8 cellular contexts compared by ENCODE assay signal in genomic region chr6:37160922-37161778, GRCh38. TPM values are rescaled to one million over a fixed set of nuclear protein-coding genes. Genes with fewer than 3 reads are reported as not detected.
DNase-seq lines count a peak whose midpoint lies in the region; ATAC-seq, FAIRE-seq and TF ChIP-seq lines count a peak whose summit lies in the region.

No MANE protein-coding gene starts in this region.

- CTCF ChIA-PET in A549 (lab: Yijun Ruan, JAX): interaction anchor here (0.7 to 1.7 kb wide), 7 partner anchors 9 to 395 kb away, joined by 3 to 5 read pairs (median 3); no protein-coding TSS in a partner anchor

- peak in 1 of 2 experiments; percentile 46; a peak in 2 of 6 replicates for ATAC-seq in A549
- ATAC-seq in GM19463 (IDR thresholded peaks at IDR 0.05; ENCODE audit: unreplicated experiment): peak; percentile 56

- H3K4me2 ChIP-seq in A549: peak overlapping the region; percentile 20

- no peaks in the 10 kb centered on the region for H3K9me3 ChIP-seq in A549

- TF ChIP-seq POLR2A in A549 (IDR thresholded peaks at IDR 0.05; ENCODE audit: low read length): no peak

- TF ChIP-seq CTCF in A549 (IDR thresholded peaks at IDR 0.05) (no peak), foreskin fibroblast (IDR thresholded peaks at IDR 0.05; ENCODE audit: low read depth, low read length) (no peak)

- DNase-seq in A549 (ENCODE audit: low read depth in 1 of 2, low spot score in 1 of 2) (no peak), NOMO-1 treated with DMSO at 0.1 percent for 48 hours (lab: John Stamatoyannopoulos, UW; ENCODE audit: unreplicated experiment) (peak; percentile 97), foreskin fibroblast (peak; percentile 41 to 71), NCI-H2029 (lab: John Stamatoyannopoulos, UW) (no peak), T-helper 9 cell (no peak)
- no peak for DNase-seq in effector CD8-positive, alpha-beta T cell (lab: John Stamatoyannopoulos, UW)
- no peak for DNase-seq in stimulated activated CD4-positive, alpha-beta T cell treated with anti-CD3 and anti-CD28 coated beads, Interleukin-15, amount 100 ng/mL, for 24 hours

- FAIRE-seq in A549 (lab: Jason Lieb, UNC): no peak

- no peak for TF ChIP-seq EP300 in A549 (IDR thresholded peaks at IDR 0.05)

- WGBS in A549 (ENCODE audit: missing lambda C conversion rate): 66% methylated on average over 8 of the region's 8 CpGs

- peak overlapping the region; percentile 22 to 60; a peak in 4 of 6 replicates for H3K27ac ChIP-seq in A549

- H3K4me3 ChIP-seq in A549 (no peak overlapping the region), foreskin fibroblast (ENCODE audit: low read depth in 1 of 2, low read length in 2 of 2) (no peak overlapping the region)

- POLR2A ChIA-PET in A549 (lab: Yijun Ruan, JAX): interaction anchor here (0.7 to 1.4 kb wide), 3 partner anchors 8 to 11 kb away, joined by 3 to 4 read pairs (median 4); partner anchors contain the start of gene PIM1

- no peak for TF ChIP-seq RAD21 in A549 (conservative IDR thresholded peaks at IDR 0.05 in 1 of 2, IDR thresholded peaks at IDR 0.05 in 1 of 2)

- H3K4me1 ChIP-seq in A549: peaks cover 12% of the 10 kb centered on the region

TF ChIP-seq in A549, 52 proteins besides CTCF, POLR2A, EP300 and RAD21:
- TF ChIP-seq, protein P1, sequence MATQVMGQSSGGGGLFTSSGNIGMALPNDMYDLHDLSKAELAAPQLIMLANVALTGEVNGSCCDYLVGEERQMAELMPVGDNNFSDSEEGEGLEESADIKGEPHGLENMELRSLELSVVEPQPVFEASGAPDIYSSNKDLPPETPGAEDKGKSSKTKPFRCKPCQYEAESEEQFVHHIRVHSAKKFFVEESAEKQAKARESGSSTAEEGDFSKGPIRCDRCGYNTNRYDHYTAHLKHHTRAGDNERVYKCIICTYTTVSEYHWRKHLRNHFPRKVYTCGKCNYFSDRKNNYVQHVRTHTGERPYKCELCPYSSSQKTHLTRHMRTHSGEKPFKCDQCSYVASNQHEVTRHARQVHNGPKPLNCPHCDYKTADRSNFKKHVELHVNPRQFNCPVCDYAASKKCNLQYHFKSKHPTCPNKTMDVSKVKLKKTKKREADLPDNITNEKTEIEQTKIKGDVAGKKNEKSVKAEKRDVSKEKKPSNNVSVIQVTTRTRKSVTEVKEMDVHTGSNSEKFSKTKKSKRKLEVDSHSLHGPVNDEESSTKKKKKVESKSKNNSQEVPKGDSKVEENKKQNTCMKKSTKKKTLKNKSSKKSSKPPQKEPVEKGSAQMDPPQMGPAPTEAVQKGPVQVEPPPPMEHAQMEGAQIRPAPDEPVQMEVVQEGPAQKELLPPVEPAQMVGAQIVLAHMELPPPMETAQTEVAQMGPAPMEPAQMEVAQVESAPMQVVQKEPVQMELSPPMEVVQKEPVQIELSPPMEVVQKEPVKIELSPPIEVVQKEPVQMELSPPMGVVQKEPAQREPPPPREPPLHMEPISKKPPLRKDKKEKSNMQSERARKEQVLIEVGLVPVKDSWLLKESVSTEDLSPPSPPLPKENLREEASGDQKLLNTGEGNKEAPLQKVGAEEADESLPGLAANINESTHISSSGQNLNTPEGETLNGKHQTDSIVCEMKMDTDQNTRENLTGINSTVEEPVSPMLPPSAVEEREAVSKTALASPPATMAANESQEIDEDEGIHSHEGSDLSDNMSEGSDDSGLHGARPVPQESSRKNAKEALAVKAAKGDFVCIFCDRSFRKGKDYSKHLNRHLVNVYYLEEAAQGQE (IDR thresholded peaks at IDR 0.05): no peak

RNA-seq across cellular contexts. Expression of gene PIM1, which starts 8.8 kb away (rescaled TPM):
- polyA plus RNA-seq in A549 (2011; rRNA removed) (19.0 and 21.9 TPM in 2 replicates), A549 (2017; fragmentation: RNase III; extraction: RNeasy Plus Mini Kit Qiagen cat#74134 plus additional on column Dnase treatment) (12.3 to 16.6 TPM (median 15.4 TPM) in 3 replicates)
- 24.5 and 35.6 TPM in 2 replicates for polyA plus RNA-seq in A549 (2012; cell fraction: cytosol; rRNA removed)
- polyA plus RNA-seq in A549 (2012; cell fraction: nucleus; rRNA removed): 78.3 and 86.2 TPM in 2 replicates
- 28.6 and 29.4 TPM in 2 replicates for polyA minus RNA-seq in A549 (2011; rRNA and poly(A)+ RNA removed)

Comparison
In these comparisons a context has a peak if more than half of its experiments do, and no peak if none do; other contexts are left out.
1. DNase-seq: peak in NOMO-1 treated with DMSO at 0.1 percent for 48 hours (single experiment) and foreskin fibroblast (2 of 2); none in A549 (0 of 2), NCI-H2029 (single experiment), effector CD8-positive, alpha-beta T cell (single experiment), stimulated activated CD4-positive, alpha-beta T cell treated with anti-CD3 and anti-CD28 coated beads, Interleukin-15, amount 100 ng/mL, for 24 hours (single experiment) and T-helper 9 cell (single experiment).